In the genomic region with DNA sequence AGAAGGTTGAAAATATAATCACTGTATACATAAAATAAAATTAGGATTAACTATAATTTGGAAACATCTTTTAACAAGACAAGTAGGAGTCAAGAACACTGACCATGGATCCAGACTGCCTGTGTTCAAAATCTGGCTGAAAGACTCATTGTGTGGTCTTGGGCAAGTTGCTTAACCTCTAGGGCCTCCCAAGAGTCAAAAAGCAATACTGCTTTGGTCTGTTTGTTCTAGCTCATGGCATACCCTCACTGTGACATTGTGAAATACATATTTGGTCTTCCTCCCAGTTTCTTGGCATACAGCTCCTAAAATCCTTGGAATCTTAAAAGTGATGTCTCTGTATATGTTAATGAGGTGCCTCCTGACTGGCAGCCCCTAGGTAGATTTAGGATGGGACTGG, we compare ENCODE assay signal across 10 cellular contexts. TPM values are rescaled to one million over a fixed set of nuclear protein-coding genes. Genes with fewer than 3 reads are reported as not detected.
DNase-seq lines count a peak whose midpoint lies in the region; ATAC-seq, FAIRE-seq and TF ChIP-seq lines count a peak whose summit lies in the region.
"Not testable (repeated sequence)": the region's sequence is repeated elsewhere in the genome, so short reads cannot be mapped to it uniquely, and the experiment has no call there.
"Had no signal": no experiment of that assay in that cellular context is flagged by ENCODE, and none has a peak within 500 bp of the region (broad histone marks: within the 10 kb centered on the region; RNA-seq: fewer than 3 reads in every experiment).

No MANE protein-coding gene starts in this region.

- not testable (repeated sequence) for H3K4me3 ChIP-seq in GM12878, gastrocnemius medialis

- H3K79me2 ChIP-seq in GM12878 (ENCODE audit: control insufficient read depth, insufficient read depth, low read length) = not testable (repeated sequence)

- H3K27me3 ChIP-seq in GM12878 (replicated peaks in 1 of 2; ENCODE audit: control insufficient read depth in 2 of 2, insufficient read depth in 2 of 2, low read length in 1 of 2); gastrocnemius medialis: not testable (repeated sequence)

- TF ChIP-seq EP300 in GM12878 (IDR thresholded peaks at IDR 0.05; ENCODE audit: borderline replicate concordance in 1 of 2, control insufficient read depth in 1 of 2, low read depth in 2 of 2, low read length in 2 of 2) = not testable (repeated sequence)

- CTCF ChIA-PET in GM12878 (lab: Yijun Ruan, JAX) = not testable (repeated sequence)

- FAIRE-seq in GM12878 (lab: Jason Lieb, UNC) = not testable (repeated sequence)

- TF ChIP-seq CTCF in GM12878 (IDR thresholded peaks at IDR 0.05 in 2 of 3, conservative IDR thresholded peaks at IDR 0.05 in 1 of 3; ENCODE audit: control insufficient read depth in 2 of 3, extremely low read depth in 1 of 3, insufficient read depth in 1 of 3, low read depth in 3 of 3, low read length in 3 of 3); omental fat pad (IDR thresholded peaks at IDR 0.05); gastrocnemius medialis (IDR thresholded peaks at IDR 0.05 in 4 of 5, conservative IDR thresholded peaks at IDR 0.05 in 1 of 5): not testable (repeated sequence)

- SMC1A ChIA-PET in GM12878 (lab: Charles Lee; ENCODE audit: uncharacterized antibody, unreplicated experiment) = not testable (repeated sequence)

- H2AFZ ChIP-seq in GM12878 (ENCODE audit: control insufficient read depth, low read depth, low read length) = not testable (repeated sequence)

- not testable (repeated sequence) for TF ChIP-seq RAD21 in GM12878 (IDR thresholded peaks at IDR 0.05; ENCODE audit: insufficient read depth, low read depth, low read length)

- not testable (repeated sequence) for H3K36me3 ChIP-seq in GM12878 (ENCODE audit: control insufficient read depth in 2 of 2, insufficient read depth in 2 of 2, low read length in 1 of 2); gastrocnemius medialis

- not testable (repeated sequence) for TF ChIP-seq POLR2A in GM12878 (IDR thresholded peaks at IDR 0.05; ENCODE audit: low read depth, low read length); gastrocnemius medialis (IDR thresholded peaks at IDR 0.05)

- intact Hi-C loops in GM12878 (cut with micrococcal nuclease; ENCODE audit: unreplicated experiment); Right ventricle myocardium inferior (cut with DNase I); left cardiac atrium (cut with DNase I); gastrocnemius medialis (cut with DNase I; ENCODE audit: low total_unique reads): not testable (repeated sequence)

- POLR2A ChIA-PET in GM12878 (lab: Charles Lee) = not testable (repeated sequence)

- in situ Hi-C loops in GM12878 (cut with MboI); gastrocnemius medialis (cut with MboI; ENCODE audit: low sequenced_read_pairs in 4 of 4): not testable (repeated sequence)

- not testable (repeated sequence) for H3K9ac ChIP-seq in GM12878 (ENCODE audit: control insufficient read depth, insufficient read depth, low read length)

- not testable (repeated sequence) for DNase-seq in GM12878 (ENCODE audit: low read depth, low spot score); Right ventricle myocardium inferior (ENCODE audit: missing footprints); left cardiac atrium; left lobe of liver (ENCODE audit: low spot score); omental fat pad (ENCODE audit: low spot score); gastrocnemius medialis

- H3K4me1 ChIP-seq in GM12878 (ENCODE audit: control insufficient read depth, insufficient read depth, low read length); gastrocnemius medialis: not testable (repeated sequence)

- RAD21 ChIA-PET in GM12878 (lab: Charles Lee; ENCODE audit: unreplicated experiment) = not testable (repeated sequence)

- ATAC-seq in GM12878 = 0 out of 3 replicates have a peak, but pooled peaks have one; percentile 25
- peak; percentile 93 for ATAC-seq in Right ventricle myocardium inferior
- ATAC-seq in left cardiac atrium = peak; percentile 63 to 80
- ATAC-seq in left lobe of liver = peak; percentile 34
- peak; percentile 32 for ATAC-seq in omental fat pad (ENCODE audit: low FRiP score)
- peak; percentile 65 to 76 for ATAC-seq in gastrocnemius medialis

- H3K9me3 ChIP-seq in GM12878 (replicated peaks; ENCODE audit: control insufficient read depth, insufficient read depth, low read length); gastrocnemius medialis: not testable (repeated sequence)

- not testable (repeated sequence) for H3K27ac ChIP-seq in GM12878 (ENCODE audit: control insufficient read depth, insufficient read depth); gastrocnemius medialis

- not testable (repeated sequence) for H3K4me2 ChIP-seq in GM12878 (ENCODE audit: control insufficient read depth, insufficient read depth)

- H4K20me1 ChIP-seq in GM12878 (ENCODE audit: control insufficient read depth, insufficient read depth) = not testable (repeated sequence)

- BruUV-seq in GM12878 (replicated peaks; lab: Mats Ljungman, UMichigan) = not testable (repeated sequence)

RNA-seq across cellular contexts. Expression of a gene that starts 12.3 kb away (rescaled TPM):
- 1.2 and 3.3 TPM in 2 replicates for total RNA-seq in GM12878 (2013; cell fraction: nucleolus; rRNA removed)
- total RNA-seq in GM12878 (2014; rRNA removed) = 1.1 TPM in 1 of 2 replicates, not detected in the other
- 0.13 TPM in 1 of 2 replicates, not detected in the other for total RNA-seq in GM12878 (2014; rRNA removed; fragmentation: Illumina TruSeq; extraction: Trizol)
- total RNA-seq in GM12878 (2021) = 0.40 and 0.49 TPM in 2 replicates
- not detected for polyA plus RNA-seq in GM12878 (2011; ENCODE audit: low read depth)
- polyA plus RNA-seq in GM12878 (2011; rRNA removed) = 0.53 and 0.91 TPM in 2 replicates
- 0.20 and 0.30 TPM in 2 replicates for polyA plus RNA-seq in GM12878 (2011; cell fraction: cytosol; rRNA removed)
- 0.15 TPM in 1 of 2 replicates, not detected in the other for polyA plus RNA-seq in GM12878 (2011; cell fraction: nucleus; rRNA removed)
- polyA plus RNA-seq in GM12878 (2012) = not detected in 2 replicates
- polyA plus RNA-seq in GM12878 (2014; fragmentation: Illumina TruSeq; extraction: Trizol) = 0.31 TPM in 1 of 2 replicates, not detected in the other
- polyA plus RNA-seq in GM12878 (2014; fragmentation: Nextera tagmentation; extraction: Ambion mirVana) = under 1 TPM; 0.47 to 0.63 TPM
- 1.2 and 1.3 TPM in 2 replicates for polyA plus RNA-seq in GM12878 (2014; rRNA removed)
- under 1 TPM; 0.11 to 0.29 TPM for polyA plus RNA-seq in GM12878 (2016; fragmentation: Nextera tagmentation; extraction: Ambion mirVana)
- polyA minus RNA-seq in GM12878 (2011; rRNA and poly(A)+ RNA removed) = 0.80 and 1.3 TPM in 2 replicates
- polyA minus RNA-seq in GM12878 (2011; cell fraction: cytosol; rRNA and poly(A)+ RNA removed) = not detected in 2 replicates
- polyA minus RNA-seq in GM12878 (2011; cell fraction: nucleus; rRNA and poly(A)+ RNA removed) = 0.24 and 0.57 TPM in 2 replicates
- total RNA-seq in Right ventricle myocardium inferior = 3.7 TPM
- 1 to 10 TPM; 2.7 to 4.0 TPM for total RNA-seq in left cardiac atrium
- not detected for total RNA-seq in left lobe of liver
- 10 to 100 TPM in 1 of 4 donors, 1 to 10 TPM in 3; 2.0 to 20.2 (median 3.8) TPM for total RNA-seq in omental fat pad
- 1 to 10 TPM in 3 of 4 donors, under 1 TPM in 1; 0.32 to 2.9 (median 1.8) TPM for total RNA-seq in gastrocnemius medialis
- total RNA-seq: CD4-positive, CD25-positive, alpha-beta regulatory T cell; CD8-positive, alpha-beta T cell; GM23248; H1 had no signal

Comparison
In these comparisons a context has a peak if more than half of its experiments do, and no peak if none do; other contexts are left out.
1. ATAC-seq: peak in every context shown above with its lines; median percentile 93 in Right ventricle myocardium inferior; 72 in left cardiac atrium; 70 in gastrocnemius medialis; 34 in left lobe of liver; 32 in omental fat pad; 25 in GM12878.